ENCODE assay signal across 29 cellular contexts in genomic region chr4:26214994-26215393, GRCh38.
"Had no signal": no experiment of that assay in that cellular context is flagged by ENCODE, and none has a peak within 500 bp of the region (broad histone marks: within the 10 kb centered on the region; RNA-seq: fewer than 3 reads in every experiment).

No MANE protein-coding gene starts in this region.

- H3K36me3 Mint-ChIP-seq: stimulated activated memory B cell treated with anti-CD40 and anti-IgM and Interleukin-4, amounts not matched to agents 10 μg/mL and 1 μg/mL and 100 μg/mL, for 72 hours; stimulated activated naive B cell treated with anti-CD40 and anti-IgM and Interleukin-4, amounts not matched to agents 10 μg/mL and 1 μg/mL and 100 μg/mL, for 72 hours; type B pancreatic cell had no signal

- ATAC-seq: stimulated activated memory B cell treated with anti-CD40 and anti-IgM and Interleukin-4, amounts not matched to agents 10 μg/mL and 1 μg/mL and 100 μg/mL, for 72 hours; stimulated activated naive B cell treated with anti-CD40 and anti-IgM and Interleukin-4, amounts not matched to agents 10 μg/mL and 1 μg/mL and 100 μg/mL, for 72 hours; stimulated activated naive CD8-positive, alpha-beta T cell treated with anti-CD3 and anti-CD28 coated beads, Interleukin-15, amount 100 ng/mL, for 72 hours; stimulated activated naive CD8-positive, alpha-beta T cell treated with anti-CD3 and anti-CD28 coated beads, Interleukin-15, Interleukin-2, amounts not matched to agents 100 U/mL and 50 U/mL, for 24 hours; upper lobe of right lung had no signal

- H3K4me1 ChIP-seq: thyroid gland, tibial artery, upper lobe of left lung, upper lobe of right lung, uterus had no signal

- H3K27ac ChIP-seq: stomach, suprapubic skin, testis, thoracic aorta, thyroid gland, tibial artery, tibial nerve, transverse colon, upper lobe of left lung, upper lobe of right lung, uterus, vagina had no signal

- H3K27me3 ChIP-seq: stomach, suprapubic skin, testis, thyroid gland, tibial nerve, transverse colon, upper lobe of left lung, upper lobe of right lung, uterus, vagina had no signal

- FAIRE-seq: urothelium cell line had no signal

- H3K36me3 ChIP-seq: stomach, suprapubic skin, thoracic aorta, thyroid gland, tibial artery, tibial nerve, transverse colon, upper lobe of left lung, upper lobe of right lung, uterus, vagina had no signal

- DNase-seq: stimulated activated CD4-positive, alpha-beta T cell treated with anti-CD3 and anti-CD28 coated beads, Interleukin-1b, Interleukin-23, amount 100 ng/mL, for 48 hours; stimulated activated CD4-positive, alpha-beta T cell treated with anti-CD3 and anti-CD28 coated beads, Interleukin-2, amount 100 ng/mL, for 24 hours; stimulated activated CD4-positive, alpha-beta T cell treated with anti-CD3 and anti-CD28 coated beads, Interleukin-2, amount 100 ng/mL, for 48 hours; stimulated activated CD4-positive, alpha-beta T cell treated with anti-CD3 and anti-CD28 coated beads, Interleukin-4, amount 100 ng/mL, for 1 hour; stimulated activated CD4-positive, alpha-beta T cell treated with anti-CD3 and anti-CD28 coated beads, Interleukin-4, amount 100 ng/mL, for 24 hours; stimulated activated CD4-positive, alpha-beta T cell treated with anti-CD3 and anti-CD28 coated beads, Interleukin-4, amount 100 ng/mL, for 4 hours; stimulated activated CD8-positive, alpha-beta memory T cell treated with anti-CD3 and anti-CD28 coated beads, Interleukin-4, amount 100 ng/mL, for 48 hours; stimulated activated naive B cell treated with anti-CD40 and anti-IgM and Interleukin-4, amounts not matched to agents 10 μg/mL and 1 μg/mL and 100 μg/mL, for 72 hours; stimulated activated naive CD4-positive, alpha-beta T cell treated with Interleukin-2 at 50 U/mL for 16 hours; stimulated activated naive CD8-positive, alpha-beta T cell treated with anti-CD3 and anti-CD28 coated beads, Interleukin-15, amount 100 ng/mL, for 72 hours; stimulated activated naive CD8-positive, alpha-beta T cell treated with anti-CD3 and anti-CD28 coated beads, Interleukin-15, Interleukin-2, amounts not matched to agents 100 U/mL and 50 U/mL, for 24 hours; stomach; substantia nigra; testis; thyroid gland; tibial artery; transverse colon; trophoblast cell; upper lobe of left lung; upper lobe of right lung; uterus had no signal

- H3K9me3 Mint-ChIP-seq: stimulated activated naive B cell treated with anti-CD40 and anti-IgM and Interleukin-4, amounts not matched to agents 10 μg/mL and 1 μg/mL and 100 μg/mL, for 72 hours; stimulated activated naive CD8-positive, alpha-beta T cell treated with anti-CD3 and anti-CD28 coated beads, Interleukin-15, amount 100 ng/mL, for 72 hours had no signal

- H3K4me3 Mint-ChIP-seq: stimulated activated memory B cell treated with anti-CD40 and anti-IgM and Interleukin-4, amounts not matched to agents 10 μg/mL and 1 μg/mL and 100 μg/mL, for 72 hours; stimulated activated naive B cell treated with anti-CD40 and anti-IgM and Interleukin-4, amounts not matched to agents 10 μg/mL and 1 μg/mL and 100 μg/mL, for 72 hours; stimulated activated naive CD8-positive, alpha-beta T cell treated with anti-CD3 and anti-CD28 coated beads, Interleukin-15, amount 100 ng/mL, for 72 hours; stimulated activated naive CD8-positive, alpha-beta T cell treated with anti-CD3 and anti-CD28 coated beads, Interleukin-15, Interleukin-2, amounts not matched to agents 100 ng/mL and 50 ng/mL, for 24 hours; type B pancreatic cell had no signal

- H3K4me3 ChIP-seq: stomach, suprapubic skin, testis, thoracic aorta, thyroid gland, tibial artery, tibial nerve, transverse colon, upper lobe of left lung, upper lobe of right lung, uterus, vagina had no signal

- H3K9me3 ChIP-seq: stomach, suprapubic skin, testis, thoracic aorta, thyroid gland, tibial artery, tibial nerve, transverse colon, upper lobe of left lung, upper lobe of right lung, uterus, vagina had no signal

- H3K27ac Mint-ChIP-seq: stimulated activated memory B cell treated with anti-CD40 and anti-IgM and Interleukin-4, amounts not matched to agents 10 μg/mL and 1 μg/mL and 100 μg/mL, for 72 hours; stimulated activated naive B cell treated with anti-CD40 and anti-IgM and Interleukin-4, amounts not matched to agents 10 μg/mL and 1 μg/mL and 100 μg/mL, for 72 hours; stimulated activated naive CD8-positive, alpha-beta T cell treated with anti-CD3 and anti-CD28 coated beads, Interleukin-15, amount 100 ng/mL, for 72 hours; type B pancreatic cell had no signal
